In the genomic region with DNA sequence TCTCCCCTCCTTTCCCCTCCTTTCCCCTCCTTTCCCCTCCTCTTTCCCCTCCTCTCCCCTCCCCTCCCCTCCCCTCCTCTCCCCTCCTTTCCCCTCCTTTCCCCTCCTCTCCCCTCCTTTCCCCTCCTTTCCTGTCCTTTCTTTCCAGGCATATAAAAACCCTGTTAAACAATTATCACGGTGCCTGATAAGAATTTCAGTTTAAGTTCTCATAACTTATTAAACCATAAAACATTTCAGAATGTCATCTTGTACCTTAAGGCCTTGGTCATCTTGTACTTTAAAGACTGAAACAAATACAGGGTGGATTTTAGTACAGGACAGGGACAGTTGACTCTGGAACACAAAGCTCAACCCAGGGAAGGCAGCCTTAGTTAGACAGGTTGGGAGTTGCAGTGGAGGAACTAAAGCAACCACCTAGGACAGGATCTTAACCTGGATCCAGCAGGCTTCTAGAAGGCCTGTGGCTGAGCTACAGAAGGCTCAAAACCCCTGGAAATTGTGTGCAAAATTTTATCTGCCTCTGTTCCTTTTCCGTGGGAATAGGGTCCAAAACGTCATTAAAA, we compare ENCODE assay signal across 35 cellular contexts. TPM values are rescaled to one million over a fixed set of nuclear protein-coding genes. Genes with fewer than 3 reads are reported as not detected.
DNase-seq lines count a peak whose midpoint lies in the region; ATAC-seq, FAIRE-seq and TF ChIP-seq lines count a peak whose summit lies in the region.
"Had no signal": no experiment of that assay in that cellular context is flagged by ENCODE, and none has a peak within 500 bp of the region (broad histone marks: within the 10 kb centered on the region; RNA-seq: fewer than 3 reads in every experiment).

No MANE protein-coding gene starts in this region.

- no peaks in the 10 kb centered on the region for H3K4me1 ChIP-seq in K562 (replicated peaks in 1 of 2; ENCODE audit: control insufficient read depth in 2 of 2, insufficient read depth in 2 of 2, low read length in 2 of 2)
- H3K4me1 ChIP-seq in mucosa of descending colon (ENCODE audit: low read depth), result peaks cover 10% of the 10 kb centered on the region
- no peaks in the 10 kb centered on the region for H3K4me1 ChIP-seq in smooth muscle cell (ENCODE audit: low read depth)
- no peaks in the 10 kb centered on the region for H3K4me1 ChIP-seq in endodermal cell (ENCODE audit: control insufficient read depth, insufficient read depth, low read length)
- H3K4me1 ChIP-seq: BLaER1, esophagus muscularis mucosa, vagina had no signal

- H3K27ac Mint-ChIP-seq in endodermal cell, result no peak overlapping the region
- H3K27ac Mint-ChIP-seq: activated T-cell treated with anti-CD3 and anti-CD28 coated beads, Interleukin-2, amount 50 U/mL, for 72 hours; dendritic cell treated with granulocyte-macrophage colony-stimulating factor and Interleukin-4, amounts not matched to agents 40 ng/mL and 50 ng/mL, for 4 days; nephron; T-helper 17 cell had no signal

- CTCF ChIA-PET in K562 (lab: Yijun Ruan, JAX; ENCODE audit: low intra/inter-chr PET ratio), result no interaction called here

- no peak for TF ChIP-seq RAD21 in K562 (CRISPR knock-in tag; conservative IDR thresholded peaks at IDR 0.05 in 1 of 2, IDR thresholded peaks at IDR 0.05 in 1 of 2)

- BruUV-seq in K562 (replicated peaks; lab: Mats Ljungman, UMichigan), result no TSS peak

- no peak for FAIRE-seq in K562 (lab: Jason Lieb, UNC)
- FAIRE-seq: endometrium, GM12891, islet of Langerhans, TTC549 had no signal

- no peak for ATAC-seq in K562
- ATAC-seq in mucosa of descending colon, result peak; percentile 77
- no peak for ATAC-seq in HG03571 (IDR thresholded peaks at IDR 0.05; ENCODE audit: unreplicated experiment)
- ATAC-seq in HG02938 (IDR thresholded peaks at IDR 0.05; ENCODE audit: unreplicated experiment), result no peak
- ATAC-seq: activated CD4-positive, CD25-positive, alpha-beta regulatory T cell treated with anti-CD3 and anti-CD28 coated beads, Interleukin-2, amount 50 U/mL, for 24 hours; activated T-cell treated with anti-CD3 and anti-CD28 coated beads, Interleukin-2, amount 50 U/mL, for 72 hours; PC-3; T-helper 17 cell had no signal

- in situ Hi-C loops in K562 (cut with MboI), result no loop called here

- intact Hi-C loops in K562 (cut with micrococcal nuclease) (no loop called here), mucosa of descending colon (cut with DNase I, micrococcal nuclease) (no loop called here)

- H3K36me3 ChIP-seq in K562 (ENCODE audit: control insufficient read depth, insufficient read depth, low read length) (no peaks in the 10 kb centered on the region), mucosa of descending colon (ENCODE audit: low read depth) (no peaks in the 10 kb centered on the region), smooth muscle cell (ENCODE audit: low read depth) (no peaks in the 10 kb centered on the region), endodermal cell (ENCODE audit: control insufficient read depth, insufficient read depth, low read length) (no peaks in the 10 kb centered on the region)
- H3K36me3 ChIP-seq: BLaER1, esophagus muscularis mucosa, ovary, vagina had no signal

- no peaks in the 10 kb centered on the region for H3K36me3 Mint-ChIP-seq in endodermal cell (ENCODE audit: low read depth)

- H3F3A ChIP-seq in smooth muscle cell (ENCODE audit: low read depth), result no peaks in the 10 kb centered on the region

- H3K4me3 ChIP-seq in K562 (no peak overlapping the region), mucosa of descending colon (no peak overlapping the region), smooth muscle cell (peak overlapping the region; percentile 41), endodermal cell (ENCODE audit: low read length) (no peak overlapping the region)
- H3K4me3 ChIP-seq: BLaER1, esophagus muscularis mucosa, ovary, skin epidermis, vagina had no signal

- H3K9me3 Mint-ChIP-seq in endodermal cell, result no peaks in the 10 kb centered on the region
- H3K9me3 Mint-ChIP-seq: activated T-cell treated with anti-CD3 and anti-CD28 coated beads, Interleukin-2, amount 50 U/mL, for 72 hours; nephron had no signal

- H3K4me2 ChIP-seq in K562 (ENCODE audit: insufficient read depth, low read length) (no peak overlapping the region), smooth muscle cell (no peak overlapping the region)
- H3K4me2 ChIP-seq: BLaER1 had no signal

- H3K27me3 Mint-ChIP-seq in endodermal cell (ENCODE audit: insufficient read depth), result no peaks in the 10 kb centered on the region

- H4K20me1 ChIP-seq in K562 (replicated peaks; ENCODE audit: control insufficient read depth, insufficient read depth, low read length), result no peaks in the 10 kb centered on the region
- no peaks in the 10 kb centered on the region for H4K20me1 ChIP-seq in smooth muscle cell (ENCODE audit: low read depth)
- H4K20me1 ChIP-seq: BLaER1 had no signal

- H3K9ac ChIP-seq in K562 (ENCODE audit: insufficient read depth in 1 of 2, low read depth in 2 of 2, low read length in 2 of 2), result no peak overlapping the region
- H3K9ac ChIP-seq in smooth muscle cell (ENCODE audit: low read depth), result no peak overlapping the region
- no peak overlapping the region for H3K9ac ChIP-seq in endodermal cell (ENCODE audit: extremely low read depth, low read length, poor library complexity, severe bottlenecking)
- H3K9ac ChIP-seq: BLaER1 had no signal

- TF ChIP-seq CTCF in K562 (IDR thresholded peaks at IDR 0.05 in 2 of 3, conservative IDR thresholded peaks at IDR 0.05 in 1 of 3; ENCODE audit: insufficient read depth in 2 of 3, low read depth in 1 of 3, low read length in 3 of 3) (no peak), mucosa of descending colon (IDR thresholded peaks at IDR 0.05) (no peak), smooth muscle cell (IDR thresholded peaks at IDR 0.05; ENCODE audit: borderline replicate concordance, insufficient read depth, poor library complexity, severe bottlenecking) (no peak), endodermal cell (conservative IDR thresholded peaks at IDR 0.05) (no peak)

- H2AFZ ChIP-seq in K562 (ENCODE audit: low read depth, low read length) (0 out of 2 replicates have a peak overlapping the region, but pooled peaks have one; percentile 4), smooth muscle cell (ENCODE audit: low read depth) (no peak overlapping the region)

- H3K4me3 Mint-ChIP-seq in endodermal cell, result no peak overlapping the region
- H3K4me3 Mint-ChIP-seq: activated T-cell treated with anti-CD3 and anti-CD28 coated beads, Interleukin-2, amount 50 U/mL, for 72 hours; dendritic cell treated with granulocyte-macrophage colony-stimulating factor and Interleukin-4, amounts not matched to agents 40 ng/mL and 50 ng/mL, for 4 days; nephron; T-helper 17 cell had no signal

- DNase-seq in NCI-H69 (lab: John Stamatoyannopoulos, UW) (peak; percentile 74), K562 (ENCODE audit: extremely low read depth in 1 of 4, low spot score in 3 of 4) (no peak), mucosa of descending colon (peak in 1 of 3 donors; percentile 65), smooth muscle cell (lab: John Stamatoyannopoulos, UW; ENCODE audit: unreplicated experiment) (no peak), endodermal cell (no peak)
- DNase-seq: activated CD4-positive, alpha-beta T cell treated with anti-CD3 and anti-CD28 coated beads, Interleukin-2, amount 50 U/mL, for 4 hours; activated T-cell treated with anti-CD3 and anti-CD28 coated beads, Interleukin-2, amount 50 U/mL, for 72 hours; central memory CD4-positive, alpha-beta T cell; foreskin fibroblast; HCEC 1CT; IMR-90; NCI-H146; NK-92 treated with Interleukin-12 subunit alpha and Interleukin-12 subunit beta, amount 100 ng/mL, for 24 hours; ovary; PC-3; Right ventricle myocardium superior; stimulated activated naive CD4-positive, alpha-beta T cell; T-helper 17 cell had no signal

- no peaks in the 10 kb centered on the region for H3K9me3 ChIP-seq in K562 (replicated peaks; ENCODE audit: control insufficient read depth, insufficient read depth, low read depth, low read length)
- no peaks in the 10 kb centered on the region for H3K9me3 ChIP-seq in mucosa of descending colon
- H3K9me3 ChIP-seq in smooth muscle cell (replicated peaks; ENCODE audit: low read depth), result no peaks in the 10 kb centered on the region
- H3K9me3 ChIP-seq in endodermal cell (ENCODE audit: control insufficient read depth, low read length), result no peaks in the 10 kb centered on the region
- H3K9me3 ChIP-seq: BLaER1, esophagus muscularis mucosa, ovary, vagina had no signal

- no peak for TF ChIP-seq POLR2A in K562 (conservative IDR thresholded peaks at IDR 0.05)

- H3K4me1 Mint-ChIP-seq in endodermal cell, result no peaks in the 10 kb centered on the region
- H3K4me1 Mint-ChIP-seq: nephron, T-helper 17 cell had no signal

- H3K27me3 ChIP-seq in K562 (ENCODE audit: control insufficient read depth in 2 of 2, insufficient read depth in 2 of 2, low read length in 2 of 2) (no peaks in the 10 kb centered on the region), smooth muscle cell (ENCODE audit: low read depth) (no peaks in the 10 kb centered on the region), endodermal cell (ENCODE audit: control insufficient read depth, insufficient read depth, low read length, poor library complexity, severe bottlenecking) (no peaks in the 10 kb centered on the region)
- H3K27me3 ChIP-seq: BLaER1, esophagus muscularis mucosa, ovary, vagina had no signal

- H3K79me2 ChIP-seq in K562 (ENCODE audit: control insufficient read depth, insufficient read depth, low read length), result no peaks in the 10 kb centered on the region
- no peaks in the 10 kb centered on the region for H3K79me2 ChIP-seq in smooth muscle cell (ENCODE audit: low read depth)

- no peak overlapping the region for H3K27ac ChIP-seq in K562 (ENCODE audit: extremely low read depth, low read depth, low read length)
- H3K27ac ChIP-seq in smooth muscle cell (ENCODE audit: low read depth), result no peak overlapping the region
- no peak overlapping the region for H3K27ac ChIP-seq in endodermal cell (ENCODE audit: low read depth, low read length)
- H3K27ac ChIP-seq: BLaER1, esophagus muscularis mucosa, ovary, skin epidermis, vagina had no signal

- TF ChIP-seq EP300 in K562 (IDR thresholded peaks at IDR 0.05; ENCODE audit: low read length), result no peak

- POLR2A ChIA-PET in K562 (lab: Yijun Ruan, JAX), result no interaction called here

- no peaks in the 10 kb centered on the region for H3K9me1 ChIP-seq in K562 (ENCODE audit: control insufficient read depth, insufficient read depth, low read length)

- 0% methylated on average over 3 of the region's 3 CpGs for WGBS in K562 (ENCODE audit: insufficient coverage, low coverage, missing lambda C conversion rate)
- WGBS in smooth muscle cell (ENCODE audit: low lambda C conversion rate), result 66% methylated on average over 3 of the region's 3 CpGs
- 93 to 100% methylated on average over 2 to 3 of the region's 3 CpGs for WGBS in endodermal cell (ENCODE audit: insufficient coverage in 1 of 2, insufficient read length in 1 of 2), 2 experiments

RNA-seq across cellular contexts. Expression of a gene that starts 1.2 kb away (rescaled TPM):
- total RNA-seq in K562 (2011; cell fraction: chromatin; rRNA removed; ENCODE audit: low replicate concordance), result not detected in 2 replicates
- total RNA-seq in K562 (2011; cell fraction: nucleolus; rRNA removed), result not detected in 2 replicates
- not detected in 2 replicates for total RNA-seq in K562 (2011; cell fraction: nucleoplasm; rRNA removed)
- total RNA-seq in K562 (2014; rRNA removed) (not detected in 2 replicates), K562 (2014; rRNA removed; fragmentation: Illumina TruSeq; extraction: Trizol) (not detected in 2 replicates), K562 (2015; rRNA removed; fragmentation: Illumina TruSeq; extraction: Trizol) (not detected in 2 replicates), K562 (2021) (not detected in 2 replicates), mucosa of descending colon (100 to 1,000 TPM in 2 of 3 donors, 10 to 100 TPM in 1; 54.9 to 172 (median 122) TPM), smooth muscle cell (not detected in 2 replicates), endodermal cell (not detected)
- polyA plus RNA-seq in K562 (2011; rRNA removed) (not detected in 2 replicates), K562 (2014; fragmentation: Illumina TruSeq; extraction: Trizol) (not detected in 2 replicates), K562 (2014; fragmentation: Nextera tagmentation; extraction: Ambion mirVana) (not detected), K562 (2014; rRNA removed) (not detected in 2 replicates), smooth muscle cell (not detected in 2 replicates)
- not detected in 2 replicates for polyA plus RNA-seq in K562 (2011; cell fraction: cytosol; rRNA removed)
- polyA plus RNA-seq in K562 (2011; cell fraction: nucleus; rRNA removed), result not detected in 2 replicates
- not detected in 2 replicates for polyA plus RNA-seq in K562 (2012)
- not detected in 2 replicates for polyA minus RNA-seq in K562 (2011; rRNA and poly(A)+ RNA removed)
- polyA minus RNA-seq in K562 (2011; cell fraction: cytosol; rRNA and poly(A)+ RNA removed), result not detected in 2 replicates
- polyA minus RNA-seq in K562 (2011; cell fraction: nucleus; rRNA and poly(A)+ RNA removed), result not detected in 2 replicates
- not detected for polyA plus RNA-seq in endodermal cell (2013, experiment 1 of 2)
- polyA plus RNA-seq in endodermal cell (2013, experiment 2 of 2), result not detected
- total RNA-seq: activated T-cell treated with anti-CD3 and anti-CD28 coated beads, Interleukin-2, amount 50 U/mL, for 72 hours; IMR-90; liver; NCI-H460; PC-3; Right ventricle myocardium superior; T-helper 17 cell; temporal lobe; vagina had no signal
- polyA plus RNA-seq: AG04450, IMR-90, liver had no signal

Comparison
In these comparisons a context has a peak if more than half of its experiments do, and no peak if none do; other contexts are left out.
1. RNA of a gene that starts 1.2 kb away (total RNA-seq): 54.9 to 172 TPM in mucosa of descending colon; not detected in K562, not detected in smooth muscle cell and not detected in endodermal cell; every median in the first group is over 10 times any median in the second.